In genomic region chr13:74061939-74062595, GRCh38 we compare ENCODE assay signal across 8 cellular contexts.
A peak's percentile ranks its signal among the peaks of the same experiment; 100 is the strongest.
DNase-seq lines count a peak whose midpoint lies in the region; ATAC-seq, FAIRE-seq and TF ChIP-seq lines count a peak whose summit lies in the region.

No MANE protein-coding gene starts in this region.

- FAIRE-seq in GM12878 (lab: Jason Lieb, UNC), result peak; percentile 84

- DNase-seq in CD4-positive, alpha-beta memory T cell, result peak; percentile 49 to 66 (median 62)
- DNase-seq in GM12878 (ENCODE audit: low read depth, low spot score) (peak; percentile 55), nephron progenitor cell (no peak), caudate nucleus (lab: John Stamatoyannopoulos, UW) (no peak), COLO668 (lab: John Stamatoyannopoulos, UW; ENCODE audit: unreplicated experiment) (no peak), RPMI8226 (no peak)

- ATAC-seq in GM19395 (IDR thresholded peaks at IDR 0.05; ENCODE audit: unreplicated experiment), result peak; percentile 85
- peak; percentile 58 for ATAC-seq in HG03439 (IDR thresholded peaks at IDR 0.05; ENCODE audit: unreplicated experiment)
- ATAC-seq in GM12878, result peak; percentile 77

- H3K27ac ChIP-seq in CD4-positive, alpha-beta memory T cell (ENCODE audit: low read depth, low read length), result peak overlapping the region; percentile 48
- H3K27ac ChIP-seq in GM12878 (ENCODE audit: control insufficient read depth, insufficient read depth), result peak overlapping the region; percentile 75
- H3K27ac ChIP-seq in caudate nucleus (ENCODE audit: low read depth, low read length), result no peak overlapping the region

- intact Hi-C loops in CD4-positive, alpha-beta memory T cell (cut with micrococcal nuclease), result loop anchor here (1.0 to 5.0 kb wide), 5 partner anchors 8 to 225 kb away; no protein-coding TSS in a partner anchor
- intact Hi-C loops in GM12878 (cut with micrococcal nuclease; ENCODE audit: unreplicated experiment), result loop anchor here (2.0 kb wide), 2 partner anchors 35 to 71 kb away; no protein-coding TSS in a partner anchor

- peak overlapping the region; percentile 55 to 95 (median 93) for H3K27ac Mint-ChIP-seq in CD4-positive, alpha-beta memory T cell
- H3K27ac Mint-ChIP-seq in nephron progenitor cell, result peak overlapping the region; percentile 97

- peak overlapping the region; percentile 67 for H3K9ac ChIP-seq in GM12878 (ENCODE audit: control insufficient read depth, insufficient read depth, low read length)

- peaks cover 0 to 2% (median 0%) of the 10 kb centered on the region in 8 donors for H3K9me3 Mint-ChIP-seq in CD4-positive, alpha-beta memory T cell
- peaks cover 24% of the 10 kb centered on the region for H3K9me3 Mint-ChIP-seq in nephron progenitor cell

- no TSS peak for BruUV-seq in GM12878 (replicated peaks; lab: Mats Ljungman, UMichigan)

- POLR2A ChIA-PET in CD4-positive, alpha-beta memory T cell (lab: Charles Lee; ENCODE audit: partially characterized antibody), result interaction anchor here (0.7 to 3.9 kb wide), 23 partner anchors 8 to 296 kb away, joined by 3 to 52 read pairs (median 4); partner anchors contain the start of gene KLF12
- POLR2A ChIA-PET in GM12878 (lab: Charles Lee), result interaction anchor here (1.3 to 2.9 kb wide), 3 partner anchors 13 to 73 kb away, joined by 4 to 16 read pairs (median 4); no protein-coding TSS in a partner anchor

- CTCF ChIA-PET in CD4-positive, alpha-beta memory T cell (lab: Charles Lee; ENCODE audit: partially characterized antibody), result interaction anchor here (0.7 to 3.4 kb wide), 5 partner anchors 66 to 226 kb away, joined by 3 to 32 read pairs (median 3); partner anchors contain the start of gene KLF12
- CTCF ChIA-PET in GM12878 (lab: Yijun Ruan, JAX), result interaction anchor here (0.6 to 2.0 kb wide), 9 partner anchors 11 to 226 kb away, joined by 3 to 7 read pairs (median 3); no protein-coding TSS in a partner anchor

- H3K27me3 Mint-ChIP-seq in CD4-positive, alpha-beta memory T cell, result no peaks in the 10 kb centered on the region
- H3K27me3 Mint-ChIP-seq in nephron progenitor cell (ENCODE audit: low read depth, poor library complexity), result peaks cover 3% of the 10 kb centered on the region

- in situ Hi-C loops in GM12878 (cut with MboI), result no loop called here

- 0% methylated on average over 3 of the region's 3 CpGs for WGBS in GM12878 (ENCODE audit: insufficient coverage, insufficient replicate concordance, low lambda C conversion rate, missing lambda C conversion rate)

- peaks cover 93% of the 10 kb centered on the region for H3K4me1 ChIP-seq in CD4-positive, alpha-beta memory T cell (ENCODE audit: insufficient read depth, low read length)
- H3K4me1 ChIP-seq in GM12878 (ENCODE audit: control insufficient read depth, insufficient read depth, low read length), result peaks cover 27% of the 10 kb centered on the region

- peak overlapping the region; percentile 57 to 93 (median 83) for H3K4me3 Mint-ChIP-seq in CD4-positive, alpha-beta memory T cell
- no peak overlapping the region for H3K4me3 Mint-ChIP-seq in nephron progenitor cell

- peak overlapping the region; percentile 6 for H2AFZ ChIP-seq in GM12878 (ENCODE audit: control insufficient read depth, low read depth, low read length)

- TF ChIP-seq CTCF in GM12878 (IDR thresholded peaks at IDR 0.05 in 2 of 3, conservative IDR thresholded peaks at IDR 0.05 in 1 of 3; ENCODE audit: control insufficient read depth in 2 of 3, extremely low read depth in 1 of 3, insufficient read depth in 1 of 3, low read depth in 3 of 3, low read length in 3 of 3), result no peak
- no peak for TF ChIP-seq CTCF in nephron progenitor cell (IDR thresholded peaks at IDR 0.05)

- H3K4me1 Mint-ChIP-seq in CD4-positive, alpha-beta memory T cell, result peaks cover 59 to 92% (median 85%) of the 10 kb centered on the region in 4 donors
- H3K4me1 Mint-ChIP-seq in nephron progenitor cell, result peaks cover 30% of the 10 kb centered on the region

- no peak for TF ChIP-seq RAD21 in GM12878 (IDR thresholded peaks at IDR 0.05; ENCODE audit: insufficient read depth, low read depth, low read length)

- peak in 1 of 2 experiments; percentile 36; a peak in 1 of 4 replicates for TF ChIP-seq EP300 in GM12878 (IDR thresholded peaks at IDR 0.05; ENCODE audit: borderline replicate concordance in 1 of 2, control insufficient read depth in 1 of 2, low read depth in 2 of 2, low read length in 2 of 2)

- peaks cover 2% of the 10 kb centered on the region for H3K79me2 ChIP-seq in GM12878 (ENCODE audit: control insufficient read depth, insufficient read depth, low read length)

- peak overlapping the region in 1 of 2 donors; percentile 14 for H3K4me3 ChIP-seq in CD4-positive, alpha-beta memory T cell (ENCODE audit: low read length in 2 of 2)
- H3K4me3 ChIP-seq in GM12878, result peak overlapping the region; percentile 59

- RAD21 ChIA-PET in GM12878 (lab: Charles Lee; ENCODE audit: unreplicated experiment), result interaction anchor here (0.8 to 2.8 kb wide), 12 partner anchors 35 to 228 kb away, joined by 3 to 19 read pairs (median 5); partner anchors contain the start of gene KLF12

- peaks cover 12 to 24% of the 10 kb centered on the region in 2 donors for H3K36me3 Mint-ChIP-seq in CD4-positive, alpha-beta memory T cell
- H3K36me3 Mint-ChIP-seq in nephron progenitor cell (ENCODE audit: low read depth), result peaks cover 30% of the 10 kb centered on the region

- SMC1A ChIA-PET in GM12878 (lab: Charles Lee; ENCODE audit: uncharacterized antibody, unreplicated experiment), result interaction anchor here (0.9 to 3.1 kb wide), 18 partner anchors 10 to 225 kb away, joined by 3 to 21 read pairs (median 6); partner anchors contain the start of gene KLF12

- H3K36me3 ChIP-seq in CD4-positive, alpha-beta memory T cell (ENCODE audit: insufficient read depth, low read length), result no peaks in the 10 kb centered on the region
- no peaks in the 10 kb centered on the region for H3K36me3 ChIP-seq in GM12878 (ENCODE audit: control insufficient read depth in 2 of 2, insufficient read depth in 2 of 2, low read length in 1 of 2)

- peak overlapping the region; percentile 99 for H3K4me2 ChIP-seq in GM12878 (ENCODE audit: control insufficient read depth, insufficient read depth)

- no peak for TF ChIP-seq POLR2A in GM12878 (IDR thresholded peaks at IDR 0.05; ENCODE audit: low read depth, low read length)

- no peaks in the 10 kb centered on the region for H3K9me3 ChIP-seq in CD4-positive, alpha-beta memory T cell (ENCODE audit: control insufficient read depth in 1 of 2, low read length in 2 of 2)
- H3K9me3 ChIP-seq in GM12878 (replicated peaks; ENCODE audit: control insufficient read depth, insufficient read depth, low read length), result no peaks in the 10 kb centered on the region

- no peaks in the 10 kb centered on the region for H4K20me1 ChIP-seq in GM12878 (ENCODE audit: control insufficient read depth, insufficient read depth)

- H3K27me3 ChIP-seq in CD4-positive, alpha-beta memory T cell (ENCODE audit: insufficient read depth, low read length), result no peaks in the 10 kb centered on the region
- H3K27me3 ChIP-seq in GM12878 (replicated peaks in 1 of 2; ENCODE audit: control insufficient read depth in 2 of 2, insufficient read depth in 2 of 2, low read length in 1 of 2), result no peaks in the 10 kb centered on the region

TF ChIP-seq in GM12878, 131 proteins besides CTCF, POLR2A, EP300 and RAD21 (continues in another document):
- TF ChIP-seq JUNB (IDR thresholded peaks at IDR 0.05) (no peak), NFYA (IDR thresholded peaks at IDR 0.05; ENCODE audit: borderline replicate concordance, low read depth, low read length) (no peak), POU2F2 (IDR thresholded peaks at IDR 0.05; ENCODE audit: borderline replicate concordance, low read depth, low read length) (no peak), NR2C2 (IDR thresholded peaks at IDR 0.05; ENCODE audit: borderline replicate concordance, control insufficient read depth, insufficient read length, low read depth) (no peak), SUPT20H (IDR thresholded peaks at IDR 0.05; ENCODE audit: borderline replicate concordance, control insufficient read depth, low read depth, low read length) (no peak), SIX5 (IDR thresholded peaks at IDR 0.05; ENCODE audit: low read depth, low read length, severe bottlenecking) (no peak), CBFB (IDR thresholded peaks at IDR 0.05; ENCODE audit: low read depth) (no peak), EZH2 (IDR thresholded peaks at IDR 0.05; ENCODE audit: borderline replicate concordance, control insufficient read depth, low read depth, low read length) (no peak), YY1 (IDR thresholded peaks at IDR 0.05; ENCODE audit: low read depth, low read length) (no peak), HSF1 (IDR thresholded peaks at IDR 0.05; ENCODE audit: low read depth, low read length) (no peak), MEF2B (IDR thresholded peaks at IDR 0.05; ENCODE audit: partially characterized antibody, poor library complexity, severe bottlenecking) (no peak), HDGF (IDR thresholded peaks at IDR 0.05) (no peak), BHLHE40 (IDR thresholded peaks at IDR 0.05; ENCODE audit: borderline replicate concordance in 1 of 2, low read depth in 2 of 2, low read length in 1 of 2) (0 out of 4 replicates have a peak, but pooled peaks of 1 of the 2 experiments have one; percentile 11), NRF1 (conservative IDR thresholded peaks at IDR 0.05; ENCODE audit: low read depth, low read length) (no peak), FOS (IDR thresholded peaks at IDR 0.05; ENCODE audit: borderline replicate concordance, extremely low read depth, insufficient read length) (no peak), HCFC1 (IDR thresholded peaks at IDR 0.05; ENCODE audit: low read length) (no peak)
- TF ChIP-seq, protein P1, sequence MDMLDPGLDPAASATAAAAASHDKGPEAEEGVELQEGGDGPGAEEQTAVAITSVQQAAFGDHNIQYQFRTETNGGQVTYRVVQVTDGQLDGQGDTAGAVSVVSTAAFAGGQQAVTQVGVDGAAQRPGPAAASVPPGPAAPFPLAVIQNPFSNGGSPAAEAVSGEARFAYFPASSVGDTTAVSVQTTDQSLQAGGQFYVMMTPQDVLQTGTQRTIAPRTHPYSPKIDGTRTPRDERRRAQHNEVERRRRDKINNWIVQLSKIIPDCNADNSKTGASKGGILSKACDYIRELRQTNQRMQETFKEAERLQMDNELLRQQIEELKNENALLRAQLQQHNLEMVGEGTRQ (IDR thresholded peaks at IDR 0.05; ENCODE audit: borderline replicate concordance, low read depth, low read length), result no peak

Comparison
In these comparisons a context has a peak if more than half of its experiments do, and no peak if none do; other contexts are left out.
1. DNase-seq: peak in CD4-positive, alpha-beta memory T cell (5 of 5) and GM12878 (single experiment); none in nephron progenitor cell (single experiment), caudate nucleus (0 of 61), COLO668 (single experiment) and RPMI8226 (single experiment).
2. Peak in every context shown above with its lines, with median percentiles within 50 percentile points of each other: ATAC-seq.